Comparison of ENCODE assay signal across 1 cellular context in genomic region chr9:470041-470781, GRCh38.
A peak's percentile ranks its signal among the peaks of the same experiment; 100 is the strongest.
TF ChIP-seq lines count a peak whose summit lies in the region.

No MANE protein-coding gene starts in this region.

TF ChIP-seq in HepG2, 621 proteins besides CTCF, POLR2A, EP300 and RAD21 (continued from another document and continues in another):
- TF ChIP-seq ZNF574 (CRISPR knock-in tag; IDR thresholded peaks at IDR 0.05) (peak; percentile 70), ZZZ3 (CRISPR knock-in tag; IDR thresholded peaks at IDR 0.05; ENCODE audit: borderline replicate concordance) (no peak; the same call in 1 of the 2 replicates), CHD4 (IDR thresholded peaks at IDR 0.05; ENCODE audit: borderline replicate concordance, low read length) (no peak), ZC3H13 (CRISPR knock-in tag; IDR thresholded peaks at IDR 0.05) (no peak), LBX2 (CRISPR knock-in tag; IDR thresholded peaks at IDR 0.05; ENCODE audit: borderline replicate concordance) (peak; percentile 83; the same call in 1 of the 2 replicates), ZBTB33 (CRISPR knock-in tag; IDR thresholded peaks at IDR 0.05) (0 out of 2 replicates have a peak, but pooled peaks have one; percentile 11), CENPBD1 (CRISPR knock-in tag; IDR thresholded peaks at IDR 0.05; ENCODE audit: borderline replicate concordance, low read depth) (no peak; the same call in 1 of the 2 replicates), ZFP41 (CRISPR knock-in tag; IDR thresholded peaks at IDR 0.05; ENCODE audit: borderline replicate concordance) (no peak; the same call in 1 of the 2 replicates), ZNF75D (CRISPR knock-in tag; IDR thresholded peaks at IDR 0.05; ENCODE audit: borderline replicate concordance) (no peak; the same call in 1 of the 2 replicates), TMF1 (CRISPR knock-in tag; IDR thresholded peaks at IDR 0.05; ENCODE audit: low read depth) (peak; percentile 71; the same call in 1 of the 2 replicates), ZNF253 (CRISPR knock-in tag; IDR thresholded peaks at IDR 0.05; ENCODE audit: borderline replicate concordance) (no peak), ZNF468 (CRISPR knock-in tag; IDR thresholded peaks at IDR 0.05) (no peak), ZNF780A (CRISPR knock-in tag; IDR thresholded peaks at IDR 0.05) (no peak), ZFP37 (CRISPR knock-in tag; IDR thresholded peaks at IDR 0.05; ENCODE audit: borderline replicate concordance) (peak; percentile 59; the same call in 1 of the 2 replicates), KLF13 (CRISPR knock-in tag; IDR thresholded peaks at IDR 0.05) (peak; percentile 75; the same call in 1 of the 2 replicates), ZFP36L2 (CRISPR knock-in tag; IDR thresholded peaks at IDR 0.05) (no peak), SUZ12 (IDR thresholded peaks at IDR 0.05; ENCODE audit: low read depth, low read length) (no peak), TP53 (CRISPR knock-in tag; conservative IDR thresholded peaks at IDR 0.05) (no peak), CREB3 (CRISPR knock-in tag; IDR thresholded peaks at IDR 0.05) (no peak), ZBTB26 (CRISPR knock-in tag; IDR thresholded peaks at IDR 0.05; ENCODE audit: borderline replicate concordance) (peak; percentile 65; the same call in 1 of the 2 replicates), HHEX (CRISPR knock-in tag; IDR thresholded peaks at IDR 0.05) (no peak), RFXANK (CRISPR knock-in tag; IDR thresholded peaks at IDR 0.05) (0 out of 2 replicates have a peak, but pooled peaks have one; percentile 51), ZNF562 (CRISPR knock-in tag; IDR thresholded peaks at IDR 0.05; ENCODE audit: borderline replicate concordance) (no peak), KDM1A (CRISPR knock-in tag; IDR thresholded peaks at IDR 0.05) (no peak), ZNF557 (CRISPR knock-in tag; IDR thresholded peaks at IDR 0.05) (no peak; the same call in 1 of the 2 replicates), ZSCAN21 (CRISPR knock-in tag; IDR thresholded peaks at IDR 0.05; ENCODE audit: borderline replicate concordance) (peak; percentile 23; the same call in 1 of the 2 replicates), MZF1 (CRISPR knock-in tag; IDR thresholded peaks at IDR 0.05; ENCODE audit: borderline replicate concordance) (0 out of 2 replicates have a peak, but pooled peaks have one; percentile 60), ERF (CRISPR knock-in tag; IDR thresholded peaks at IDR 0.05) (peak; percentile 83), NFKB2 (CRISPR knock-in tag; IDR thresholded peaks at IDR 0.05; ENCODE audit: borderline replicate concordance) (peak; percentile 93), IRF2 (CRISPR knock-in tag; IDR thresholded peaks at IDR 0.05) (no peak), SAFB2 (CRISPR knock-in tag; IDR thresholded peaks at IDR 0.05; ENCODE audit: borderline replicate concordance, low read depth) (peak; percentile 62; the same call in 1 of the 2 replicates), ZBTB43 (CRISPR knock-in tag; conservative IDR thresholded peaks at IDR 0.05) (0 out of 2 replicates have a peak, but pooled peaks have one; percentile 48), MED1 (CRISPR knock-in tag; IDR thresholded peaks at IDR 0.05) (peak; percentile 61), TCF12 (IDR thresholded peaks at IDR 0.05) (no peak), TCF12 (CRISPR knock-in tag; IDR thresholded peaks at IDR 0.05) (no peak), ZNF121 (CRISPR knock-in tag; IDR thresholded peaks at IDR 0.05) (no peak), ZNF136 (CRISPR knock-in tag; IDR thresholded peaks at IDR 0.05; ENCODE audit: low read depth) (no peak), ARNTL (CRISPR knock-in tag; IDR thresholded peaks at IDR 0.05) (no peak), PAXIP1 (CRISPR knock-in tag; conservative IDR thresholded peaks at IDR 0.05) (no peak), ZFX (CRISPR knock-in tag; IDR thresholded peaks at IDR 0.05; ENCODE audit: low read depth) (peak; percentile 84), ZNF614 (CRISPR knock-in tag; IDR thresholded peaks at IDR 0.05; ENCODE audit: borderline replicate concordance) (no peak; the same call in 1 of the 2 replicates), KMT2B (CRISPR knock-in tag; IDR thresholded peaks at IDR 0.05) (peak; percentile 61; the same call in 1 of the 2 replicates), ZNF569 (CRISPR knock-in tag; IDR thresholded peaks at IDR 0.05; ENCODE audit: borderline replicate concordance) (0 out of 2 replicates have a peak, but pooled peaks have one; percentile 37), HNF1A (IDR thresholded peaks at IDR 0.05; ENCODE audit: low read depth) (no peak), HNF1A (CRISPR knock-in tag; IDR thresholded peaks at IDR 0.05; ENCODE audit: borderline replicate concordance) (no peak; the same call in 1 of the 2 replicates), ZNF644 (CRISPR knock-in tag; IDR thresholded peaks at IDR 0.05; ENCODE audit: low read depth) (no peak), ZNF275 (CRISPR knock-in tag; IDR thresholded peaks at IDR 0.05; ENCODE audit: borderline replicate concordance) (0 out of 2 replicates have a peak, but pooled peaks have one; percentile 51)
